8 cellular contexts compared by ENCODE assay signal in genomic region chr19:745138-745537, GRCh38. TPM values are rescaled to one million over a fixed set of nuclear protein-coding genes. Genes with fewer than 3 reads are reported as not detected.
"Had no signal": no experiment of that assay in that cellular context is flagged by ENCODE, and none has a peak within 500 bp of the region (broad histone marks: within the 10 kb centered on the region; RNA-seq: fewer than 3 reads in every experiment).

No MANE protein-coding gene starts in this region.

RNA-seq across cellular contexts. Expression of gene MISP, which starts 5.8 kb away (rescaled TPM):
- total RNA-seq: activated B cell treated with CpG ODN at 0.5 μM for 24 hours; activated CD4-positive, alpha-beta memory T cell treated with anti-CD3 and anti-CD28 coated beads for 36 hours; activated naive CD4-positive, alpha-beta T cell treated with anti-CD3 and anti-CD28 coated beads for 36 hours; activated T-helper 1 cell treated with anti-CD3 and anti-CD28 coated beads, Interleukin-12 subunit alpha, Interleukin-12 subunit beta, Interleukin-2, Interleukin-4 antibody, amounts not matched to agents 30 ng/mL and 10 ng/mL and 1 ng/mL, durations not matched to agents 14 hours and 24 hours and 36 hours; Right ventricle myocardium superior had no signal

RNA-seq across cellular contexts. Expression of gene PALM, which starts 36.4 kb away (rescaled TPM):
- total RNA-seq: activated B cell treated with CpG ODN at 0.5 μM for 24 hours had no signal

RNA-seq across cellular contexts. Expression of gene PRSS57, which starts 49.9 kb away (rescaled TPM):
- total RNA-seq: activated B cell treated with CpG ODN at 0.5 μM for 24 hours; activated CD4-positive, alpha-beta memory T cell treated with anti-CD3 and anti-CD28 coated beads for 36 hours; activated naive CD4-positive, alpha-beta T cell treated with anti-CD3 and anti-CD28 coated beads for 36 hours; activated naive CD4-positive, alpha-beta T cell treated with anti-CD3 and anti-CD28 coated beads, Interleukin-2, amount 50 U/mL, for 72 hours; activated T-helper 1 cell treated with anti-CD3 and anti-CD28 coated beads, Interleukin-12 subunit alpha, Interleukin-12 subunit beta, Interleukin-2, Interleukin-4 antibody, amounts not matched to agents 30 ng/mL and 10 ng/mL and 1 ng/mL, durations not matched to agents 14 hours and 24 hours and 36 hours; bronchial epithelial cell; MCF 10A; Right ventricle myocardium superior had no signal
